Comparison of ENCODE assay signal across 2 cellular contexts in genomic region chr19:7013678-7014077, GRCh38.
TF ChIP-seq lines count a peak whose summit lies in the region.

No MANE protein-coding gene starts in this region.

TF ChIP-seq in SK-N-SH, 30 proteins besides CTCF, POLR2A, EP300 and RAD21 (continued from another document):
- TF ChIP-seq PBX3 (IDR thresholded peaks at IDR 0.05) (peak; percentile 64), RCOR1 (IDR thresholded peaks at IDR 0.05; ENCODE audit: low read length) (no peak)

TF ChIP-seq in SK-N-SH treated with all-trans-retinoic acid at 6 μM for 48 hours, 23 proteins besides CTCF, POLR2A, EP300 and RAD21 (continued from another document):
- TF ChIP-seq CSRNP3 (CRISPR knock-in tag; IDR thresholded peaks at IDR 0.05) (no peak), ARNTL (CRISPR knock-in tag; IDR thresholded peaks at IDR 0.05; ENCODE audit: borderline replicate concordance, low read depth) (no peak), ZNF70 (CRISPR knock-in tag; IDR thresholded peaks at IDR 0.05) (no peak), CSDC2 (CRISPR knock-in tag; IDR thresholded peaks at IDR 0.05) (no peak), OSR1 (CRISPR knock-in tag; IDR thresholded peaks at IDR 0.05) (no peak), ZFP30 (CRISPR knock-in tag; IDR thresholded peaks at IDR 0.05) (no peak), TSHZ2 (CRISPR knock-in tag; IDR thresholded peaks at IDR 0.05) (no peak), BACH2 (CRISPR knock-in tag; IDR thresholded peaks at IDR 0.05; ENCODE audit: borderline replicate concordance) (no peak), ISL1 (CRISPR knock-in tag; IDR thresholded peaks at IDR 0.05) (no peak), TCF4 (CRISPR knock-in tag; IDR thresholded peaks at IDR 0.05; ENCODE audit: borderline replicate concordance) (no peak), ZFP3 (CRISPR knock-in tag; IDR thresholded peaks at IDR 0.05) (no peak), PPARA (CRISPR knock-in tag; IDR thresholded peaks at IDR 0.05; ENCODE audit: borderline replicate concordance) (no peak), SNAI2 (CRISPR knock-in tag; IDR thresholded peaks at IDR 0.05) (no peak), ZC3H10 (CRISPR knock-in tag; IDR thresholded peaks at IDR 0.05) (no peak)
